2 cellular contexts compared by ENCODE assay signal in genomic region chr5:54769072-54769471, GRCh38.
TF ChIP-seq lines count a peak whose summit lies in the region.

No MANE protein-coding gene starts in this region.

TF ChIP-seq in SK-N-SH, 30 proteins besides CTCF, POLR2A, EP300 and RAD21 (continued from another document):
- TF ChIP-seq REST (IDR thresholded peaks at IDR 0.05; ENCODE audit: low read depth, low read length), result no peak
- TF ChIP-seq IRF3 (IDR thresholded peaks at IDR 0.05; ENCODE audit: low read depth, low read length), result no peak
- no peak for TF ChIP-seq EZH2phosphoT487 (IDR thresholded peaks at IDR 0.05; ENCODE audit: borderline replicate concordance, low read depth)
- TF ChIP-seq ZBTB33 (IDR thresholded peaks at IDR 0.05; ENCODE audit: borderline replicate concordance, low read depth), result no peak
- no peak for TF ChIP-seq SMC3 (IDR thresholded peaks at IDR 0.05; ENCODE audit: low read depth, low read length)
- TF ChIP-seq FOXM1 (IDR thresholded peaks at IDR 0.05; ENCODE audit: low read depth), result no peak
- no peak for TF ChIP-seq RCOR1 (IDR thresholded peaks at IDR 0.05; ENCODE audit: low read length)
- TF ChIP-seq MAX (IDR thresholded peaks at IDR 0.05; ENCODE audit: low read depth), result no peak
- TF ChIP-seq GABPA (IDR thresholded peaks at IDR 0.05; ENCODE audit: low read depth), result no peak

TF ChIP-seq in SK-N-SH treated with all-trans-retinoic acid at 6 μM for 48 hours, 23 proteins besides CTCF, POLR2A, EP300 and RAD21 (continued from another document):
- TF ChIP-seq TSHZ2 (CRISPR knock-in tag; IDR thresholded peaks at IDR 0.05) (no peak), ISL1 (CRISPR knock-in tag; IDR thresholded peaks at IDR 0.05) (no peak), BACH2 (CRISPR knock-in tag; IDR thresholded peaks at IDR 0.05; ENCODE audit: borderline replicate concordance) (no peak)
TF ChIP-seq in SK-N-SH treated with all-trans-retinoic acid at 6 μM for 48 hours: peak in this region for 0.
